In the genomic region with DNA sequence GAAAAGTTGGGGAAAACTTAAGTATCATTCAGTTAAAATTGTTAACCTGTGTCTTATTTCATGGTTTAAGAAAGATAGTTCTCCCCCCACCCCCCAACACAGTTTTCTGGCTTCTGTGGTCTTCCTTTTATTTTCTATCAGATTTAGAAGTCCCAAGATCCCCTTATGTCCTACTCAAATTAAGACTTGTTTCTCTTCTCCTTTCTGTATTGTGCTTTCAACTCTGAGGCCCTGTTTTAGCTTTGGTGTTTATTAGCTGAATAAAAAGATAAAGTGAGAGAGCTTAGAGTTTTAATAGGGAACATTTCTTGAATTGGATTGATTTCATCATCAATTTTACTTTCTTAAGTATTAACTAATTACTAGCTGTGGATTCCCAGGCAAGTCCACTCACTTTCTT, we compare ENCODE assay signal across 9 cellular contexts.
DNase-seq lines count a peak whose midpoint lies in the region; ATAC-seq and TF ChIP-seq lines count a peak whose summit lies in the region.
"Had no signal": no experiment of that assay in that cellular context is flagged by ENCODE, and none has a peak within 500 bp of the region (broad histone marks: within the 10 kb centered on the region; RNA-seq: fewer than 3 reads in every experiment).

No MANE protein-coding gene starts in this region.

- H3K36me3 ChIP-seq in HUES6 (ENCODE audit: control insufficient read depth, insufficient read depth, low read length), result no peaks in the 10 kb centered on the region
- no peaks in the 10 kb centered on the region for H3K36me3 ChIP-seq in left lung
- no peaks in the 10 kb centered on the region for H3K36me3 ChIP-seq in prostate gland

- TF ChIP-seq POLR2A in GM18505 (IDR thresholded peaks at IDR 0.05; ENCODE audit: borderline replicate concordance, extremely low read depth, insufficient read depth, insufficient read length) (no peak), prostate gland (IDR thresholded peaks at IDR 0.05) (no peak)

- H3K9me3 ChIP-seq in HUES6 (ENCODE audit: control insufficient read depth, insufficient read depth, low read depth, low read length) (peaks cover 13% of the 10 kb centered on the region), left lung (no peaks in the 10 kb centered on the region), prostate gland (no peaks in the 10 kb centered on the region)

- DNase-seq in left lung (no peak), prostate gland (ENCODE audit: low spot score) (no peak), left lobe of liver (ENCODE audit: low spot score) (no peak), NCI-H1417 treated with DMSO at 0.1 percent for 48 hours (lab: John Stamatoyannopoulos, UW) (no peak)
- DNase-seq in NK-92 treated with Interleukin-12 subunit alpha and Interleukin-12 subunit beta, amount 100 ng/mL, for 24 hours (lab: John Stamatoyannopoulos, UW), result no peak
- DNase-seq: NCI-H1092 had no signal

- peak; percentile 52 for ATAC-seq in GM18505 (IDR thresholded peaks at IDR 0.05; ENCODE audit: unreplicated experiment)
- peak; percentile 46 for ATAC-seq in GM21526 (IDR thresholded peaks at IDR 0.05; ENCODE audit: low FRiP score, unreplicated experiment)
- ATAC-seq in left lung, result peak; percentile 9
- no peak for ATAC-seq in left lobe of liver

- no peak for TF ChIP-seq CTCF in left lung (IDR thresholded peaks at IDR 0.05)
- TF ChIP-seq CTCF in prostate gland (IDR thresholded peaks at IDR 0.05), result no peak

- intact Hi-C loops in left lung (cut with DNase I), result no loop called here
- intact Hi-C loops in prostate gland (cut with DNase I), result no loop called here

- H3K4me3 ChIP-seq in HUES6 (ENCODE audit: low read depth, low read length) (no peak overlapping the region), left lung (no peak overlapping the region), prostate gland (no peak overlapping the region)

- no peaks in the 10 kb centered on the region for H3K27me3 ChIP-seq in HUES6 (ENCODE audit: control insufficient read depth, insufficient read depth, low read length)
- no peaks in the 10 kb centered on the region for H3K27me3 ChIP-seq in left lung
- H3K27me3 ChIP-seq in prostate gland (replicated peaks; ENCODE audit: insufficient read depth), result no peaks in the 10 kb centered on the region

- H3K4me1 ChIP-seq in HUES6 (ENCODE audit: control insufficient read depth, insufficient read depth, low read length) (peaks cover 28% of the 10 kb centered on the region), left lung (peaks cover 14 to 20% of the 10 kb centered on the region in 2 donors), prostate gland (replicated peaks) (peaks cover 3% of the 10 kb centered on the region)

- H3K9ac ChIP-seq in HUES6 (ENCODE audit: low read length), result no peak overlapping the region

- H3K27ac ChIP-seq in HUES6 (ENCODE audit: low read depth, low read length) (peak overlapping the region; percentile 26; the same call in 1 of the 2 replicates), left lung (peak overlapping the region; percentile 49 to 69), prostate gland (no peak overlapping the region)

Comparison
In these comparisons a context has a peak if more than half of its experiments do, and no peak if none do; other contexts are left out.
1. H3K27ac ChIP-seq: peak in HUES6 (single experiment) and left lung (2 of 2); none in prostate gland (0 of 2).